ENCODE assay signal across 8 cellular contexts in the genomic region with DNA sequence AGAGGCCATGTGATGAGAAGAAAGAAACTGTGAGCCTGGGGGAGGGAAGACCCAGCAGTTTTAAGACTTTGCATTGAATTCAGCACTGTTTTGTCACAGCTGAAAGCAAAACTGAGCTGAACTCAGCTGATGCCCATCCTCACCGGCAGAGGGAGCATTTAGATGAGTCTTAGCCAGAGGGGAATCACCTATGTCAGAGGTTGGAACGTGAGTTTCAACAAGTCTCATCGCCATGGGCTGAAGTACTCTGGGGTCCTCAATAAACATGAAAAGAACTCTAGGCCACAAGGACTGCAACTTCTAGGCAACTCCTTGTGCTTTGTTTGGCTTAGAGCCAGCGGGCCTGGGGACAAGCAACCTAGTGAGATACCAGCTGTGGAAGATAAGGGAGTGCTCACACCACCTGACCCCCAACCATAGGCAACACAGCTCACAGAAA.
DNase-seq lines count a peak whose midpoint lies in the region; ATAC-seq and TF ChIP-seq lines count a peak whose summit lies in the region.

No MANE protein-coding gene starts in this region.

- no peak overlapping the region for H3K4me2 ChIP-seq in DOHH2 (ENCODE audit: low read length)

- H3K9me2 ChIP-seq in DOHH2 (replicated peaks; ENCODE audit: control insufficient read depth, low read length): no peaks in the 10 kb centered on the region

- TF ChIP-seq CTCF in DOHH2 (IDR thresholded peaks at IDR 0.05; ENCODE audit: low read depth, low read length, poor library complexity, severe bottlenecking) (peak; percentile 85), Peyer's patch (IDR thresholded peaks at IDR 0.05) (peak; percentile 41 to 74 (median 69)), heart left ventricle (IDR thresholded peaks at IDR 0.05) (peak; percentile 59 to 77 (median 68))

- DNase-seq in Peyer's patch (peak; percentile 34 to 66 (median 48)), heart left ventricle (no peak), sciatic nerve (ENCODE audit: low spot score) (no peak), epidermal melanocyte (ENCODE audit: insufficient read length, low spot score) (no peak)
- DNase-seq in activated effector memory CD4-positive, alpha-beta T cell treated with anti-CD3 and anti-CD28 coated beads, Interleukin-2, amount 50 U/mL, for 16 hours: peak; percentile 82

- H3K36me3 ChIP-seq in DOHH2 (ENCODE audit: control insufficient read depth, low read length) (no peaks in the 10 kb centered on the region), Peyer's patch (no peaks in the 10 kb centered on the region), heart left ventricle (no peaks in the 10 kb centered on the region)

- TF ChIP-seq POLR2A in Peyer's patch (IDR thresholded peaks at IDR 0.05): no peak
- no peak for TF ChIP-seq POLR2A in heart left ventricle (IDR thresholded peaks at IDR 0.05)

- no peak overlapping the region for H3K4me3 ChIP-seq in DOHH2 (ENCODE audit: low read length)
- no peak overlapping the region for H3K4me3 ChIP-seq in Peyer's patch
- no peak overlapping the region for H3K4me3 ChIP-seq in heart left ventricle

- H3K4me1 ChIP-seq in DOHH2 (ENCODE audit: control insufficient read depth, low read length): no peaks in the 10 kb centered on the region
- no peaks in the 10 kb centered on the region for H3K4me1 ChIP-seq in Peyer's patch
- peaks cover 0 to 5% (median 0%) of the 10 kb centered on the region in 12 donors for H3K4me1 ChIP-seq in heart left ventricle

- no peaks in the 10 kb centered on the region for H3K27me3 ChIP-seq in DOHH2 (ENCODE audit: control insufficient read depth, low read length)
- H3K27me3 ChIP-seq in Peyer's patch: no peaks in the 10 kb centered on the region
- H3K27me3 ChIP-seq in heart left ventricle: no peaks in the 10 kb centered on the region

- H3K27ac ChIP-seq in DOHH2 (ENCODE audit: low read depth, low read length) (no peak overlapping the region), Peyer's patch (no peak overlapping the region), heart left ventricle (no peak overlapping the region)

- intact Hi-C loops in heart left ventricle (cut with DNase I): loop anchor here (1.0 to 10.0 kb wide), 7 partner anchors 65 to 1515 kb away; no protein-coding TSS in a partner anchor
- intact Hi-C loops in sciatic nerve (cut with DNase I): no loop called here

- H4K20me1 ChIP-seq in DOHH2 (ENCODE audit: control insufficient read depth, insufficient read depth, low read depth, low read length): no peaks in the 10 kb centered on the region

- 9 to 24% (median 12%) methylated on average over 4 of the region's 4 CpGs for WGBS in heart left ventricle, 4 donors

- peak; percentile 94 for ATAC-seq in GM21381 (IDR thresholded peaks at IDR 0.05; ENCODE audit: unreplicated experiment)
- peak; percentile 95 for ATAC-seq in HG03571 (IDR thresholded peaks at IDR 0.05; ENCODE audit: unreplicated experiment)
- ATAC-seq in heart left ventricle: peak; percentile 36 to 69 (median 64)
- peak; percentile 73 for ATAC-seq in sciatic nerve

- no peaks in the 10 kb centered on the region for H3K79me2 ChIP-seq in DOHH2 (ENCODE audit: control insufficient read depth, low read length)

- H3K9me3 ChIP-seq in DOHH2 (ENCODE audit: control insufficient read depth, insufficient read depth, low read length) (no peaks in the 10 kb centered on the region), Peyer's patch (no peaks in the 10 kb centered on the region), heart left ventricle (peaks cover 0 to 27% (median 3%) of the 10 kb centered on the region in 12 donors)

- no peaks in the 10 kb centered on the region for H3F3A ChIP-seq in DOHH2 (ENCODE audit: control insufficient read depth, insufficient read depth)

Comparison
In these comparisons a context has a peak if more than half of its experiments do, and no peak if none do; other contexts are left out.
1. DNase-seq: peak in Peyer's patch (3 of 3) and activated effector memory CD4-positive, alpha-beta T cell treated with anti-CD3 and anti-CD28 coated beads, Interleukin-2, amount 50 U/mL, for 16 hours (single experiment); none in heart left ventricle (0 of 5), sciatic nerve (single experiment) and epidermal melanocyte (single experiment).
2. Peak in every context shown above with its lines, with median percentiles within 50 percentile points of each other: CTCF ChIP-seq and ATAC-seq.